ENCODE assay signal across 8 cellular contexts in the genomic region with DNA sequence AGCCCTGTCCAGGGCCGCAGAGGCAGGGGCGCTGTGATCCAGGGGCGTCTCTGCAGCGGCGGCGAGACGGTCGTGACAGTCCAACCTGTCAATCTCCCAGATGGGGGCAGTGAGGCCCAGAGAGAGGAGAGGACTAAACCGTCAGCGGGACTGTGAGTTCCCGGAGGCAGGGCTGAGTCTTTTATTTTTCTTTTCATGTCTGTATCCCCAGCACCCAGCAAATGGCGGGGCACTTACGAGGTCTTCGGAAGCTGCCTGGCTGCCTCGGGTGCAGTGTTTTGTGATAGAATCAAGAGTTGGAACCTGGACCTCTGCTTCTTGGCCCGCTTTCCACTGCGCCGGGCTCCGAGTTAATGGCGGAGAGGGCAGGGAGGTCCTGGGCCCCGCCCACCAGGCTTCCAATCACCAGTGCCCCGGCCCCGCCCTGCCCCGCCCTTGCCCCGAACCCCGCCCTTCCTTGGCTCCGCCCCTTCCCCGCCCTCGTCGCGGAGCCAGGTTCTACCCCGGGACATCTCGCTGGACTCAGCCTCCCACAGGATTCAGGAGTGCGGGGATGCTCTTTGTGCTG. TPM values are rescaled to one million over a fixed set of nuclear protein-coding genes. Genes with fewer than 3 reads are reported as not detected.
DNase-seq lines count a peak whose midpoint lies in the region; ATAC-seq and TF ChIP-seq lines count a peak whose summit lies in the region.

No MANE protein-coding gene starts in this region.

- H3K36me3 Mint-ChIP-seq in activated CD4-positive, alpha-beta memory T cell treated with anti-CD3 and anti-CD28 coated beads for 36 hours, result no peaks in the 10 kb centered on the region

- peaks cover 14% of the 10 kb centered on the region for H3K27me3 ChIP-seq in ectodermal cell (ENCODE audit: control insufficient read depth, insufficient read depth, low read length, poor library complexity, severe bottlenecking)

- TF ChIP-seq CTCF in AG10803 (conservative IDR thresholded peaks at IDR 0.05; ENCODE audit: low read length), result peak; percentile 10; the same call in 1 of the 2 replicates

- CTCF ChIA-PET in activated CD4-positive, alpha-beta memory T cell treated with anti-CD3 and anti-CD28 coated beads for 36 hours (lab: Charles Lee), result interaction anchor here (0.7 to 2.4 kb wide), 18 partner anchors 7 to 617 kb away, joined by 3 to 20 read pairs (median 4); partner anchors contain the start of gene GRPEL1

- WGBS in ectodermal cell, 2 experiments, result 1% methylated on average over 34 of the region's 34 CpGs

- no peaks in the 10 kb centered on the region for H3K9me3 ChIP-seq in ectodermal cell (ENCODE audit: control insufficient read depth, low read length)

- POLR2A ChIA-PET in activated CD4-positive, alpha-beta memory T cell treated with anti-CD3 and anti-CD28 coated beads for 36 hours (lab: Charles Lee), result interaction anchor here (0.5 to 2.5 kb wide), 3 partner anchors 35 to 462 kb away, joined by 3 to 9 read pairs (median 5); partner anchors contain the start of genes GRPEL1 and TBC1D14

- no peaks in the 10 kb centered on the region for H3K9me3 Mint-ChIP-seq in activated CD4-positive, alpha-beta memory T cell treated with anti-CD3 and anti-CD28 coated beads for 36 hours

- H3K4me1 ChIP-seq in ectodermal cell (ENCODE audit: control insufficient read depth, insufficient read depth, low read length), result peaks cover 7% of the 10 kb centered on the region

- DNase-seq in AG10803 (ENCODE audit: low read depth) (peak; percentile 74), NCI-H526 treated with DMSO at 0.1 percent for 48 hours (lab: John Stamatoyannopoulos, UW) (peak; percentile 65), medulla oblongata (ENCODE audit: extremely low spot score) (peak; percentile 92)
- DNase-seq in activated CD4-positive, alpha-beta memory T cell treated with anti-CD3 and anti-CD28 coated beads for 36 hours, result peak; percentile 91
- peak; percentile 60 to 74 (median 66) for DNase-seq in stimulated activated CD4-positive, alpha-beta T cell treated with anti-CD3 and anti-CD28 coated beads, TNF-alpha, amount 100 ng/mL, for 4 hours (ENCODE audit: low read depth in 3 of 3)

- H3K36me3 ChIP-seq in ectodermal cell (ENCODE audit: control insufficient read depth, insufficient read depth, low read length), result no peaks in the 10 kb centered on the region

- intact Hi-C loops in activated CD4-positive, alpha-beta memory T cell treated with anti-CD3 and anti-CD28 coated beads for 36 hours (cut with micrococcal nuclease), result loop anchor here (1.0 to 10.0 kb wide), 2 partner anchors 35 to 82 kb away; partner anchors contain the start of gene GRPEL1

- ATAC-seq in GM19023 (IDR thresholded peaks at IDR 0.05; ENCODE audit: unreplicated experiment), result peak; percentile 79
- peak; percentile 84 for ATAC-seq in HG03159 (IDR thresholded peaks at IDR 0.05; ENCODE audit: unreplicated experiment)

- H3K4me3 ChIP-seq in AG10803 (ENCODE audit: low read length) (peak overlapping the region; percentile 78), ectodermal cell (ENCODE audit: insufficient read depth, low read depth, low read length) (peak overlapping the region; percentile 57)

- H3K27me3 Mint-ChIP-seq in activated CD4-positive, alpha-beta memory T cell treated with anti-CD3 and anti-CD28 coated beads for 36 hours, result no peaks in the 10 kb centered on the region

- peak overlapping the region; percentile 64 for H3K27ac Mint-ChIP-seq in activated CD4-positive, alpha-beta memory T cell treated with anti-CD3 and anti-CD28 coated beads for 36 hours

- H3K27ac ChIP-seq in ectodermal cell (ENCODE audit: insufficient read depth, low read depth, low read length, poor library complexity, severe bottlenecking), result no peak overlapping the region

- peaks cover 11% of the 10 kb centered on the region for H3K4me1 Mint-ChIP-seq in activated CD4-positive, alpha-beta memory T cell treated with anti-CD3 and anti-CD28 coated beads for 36 hours (ENCODE audit: low read depth)

- H3K4me3 Mint-ChIP-seq in activated CD4-positive, alpha-beta memory T cell treated with anti-CD3 and anti-CD28 coated beads for 36 hours, result peak overlapping the region; percentile 86

RNA-seq across cellular contexts. Expression of gene GRPEL1, which starts 35.3 kb away (rescaled TPM):
- 10 to 100 TPM; 63.8 to 68.7 TPM for total RNA-seq in activated CD4-positive, alpha-beta memory T cell treated with anti-CD3 and anti-CD28 coated beads for 36 hours
- 26.6 TPM for polyA plus RNA-seq in ectodermal cell (2013, experiment 1 of 4)
- polyA plus RNA-seq in ectodermal cell (2013, experiment 2 of 4), result 24.0 TPM
- 18.5 TPM for polyA plus RNA-seq in ectodermal cell (2013, experiment 3 of 4)
- 17.9 TPM for polyA plus RNA-seq in ectodermal cell (2013, experiment 4 of 4)

RNA-seq across cellular contexts. Expression of gene TADA2B, which starts 59.9 kb away (rescaled TPM):
- 10 to 100 TPM; 10.8 to 11.5 TPM for total RNA-seq in activated CD4-positive, alpha-beta memory T cell treated with anti-CD3 and anti-CD28 coated beads for 36 hours
- 17.7 TPM for polyA plus RNA-seq in ectodermal cell (2013, experiment 1 of 4)
- polyA plus RNA-seq in ectodermal cell (2013, experiment 2 of 4), result 15.1 TPM
- 13.5 TPM for polyA plus RNA-seq in ectodermal cell (2013, experiment 3 of 4)
- polyA plus RNA-seq in ectodermal cell (2013, experiment 4 of 4), result 14.6 TPM
